Comparison of ENCODE assay signal across 8 cellular contexts in genomic region chr14:68785817-68786490, GRCh38. TPM values are rescaled to one million over a fixed set of nuclear protein-coding genes. Genes with fewer than 3 reads are reported as not detected.
A peak's percentile ranks its signal among the peaks of the same experiment; 100 is the strongest.
DNase-seq lines count a peak whose midpoint lies in the region; ATAC-seq and TF ChIP-seq lines count a peak whose summit lies in the region.

No MANE protein-coding gene starts in this region.

- peaks cover 22 to 42% (median 31%) of the 10 kb centered on the region in 3 donors for H3K36me3 Mint-ChIP-seq in CD8-positive, alpha-beta memory T cell
- peaks cover 17% of the 10 kb centered on the region for H3K36me3 Mint-ChIP-seq in T-helper 17 cell (ENCODE audit: low read depth)
- peaks cover 15 to 44% (median 29%) of the 10 kb centered on the region in 5 donors for H3K36me3 Mint-ChIP-seq in naive thymus-derived CD4-positive, alpha-beta T cell

- H3K27ac ChIP-seq in CD8-positive, alpha-beta memory T cell (ENCODE audit: low read depth, low read length) = peak overlapping the region; percentile 41
- peak overlapping the region; percentile 44 for H3K27ac ChIP-seq in naive thymus-derived CD4-positive, alpha-beta T cell (ENCODE audit: low read depth, low read length)

- H3K4me3 Mint-ChIP-seq in CD8-positive, alpha-beta memory T cell = peak overlapping the region; percentile 77 to 97 (median 87)
- peak overlapping the region; percentile 85 for H3K4me3 Mint-ChIP-seq in T-helper 17 cell
- peak overlapping the region; percentile 79 to 99 (median 84) for H3K4me3 Mint-ChIP-seq in naive thymus-derived CD4-positive, alpha-beta T cell

- intact Hi-C loops in naive thymus-derived CD4-positive, alpha-beta T cell (cut with micrococcal nuclease) = loop anchor here (1.0 to 10.0 kb wide), 7 partner anchors 53 to 501 kb away; no protein-coding TSS in a partner anchor

- peak in 4 of 5 donors; percentile 24 to 61 (median 58) for DNase-seq in CD8-positive, alpha-beta memory T cell
- DNase-seq in T-helper 17 cell (peak in 1 of 3 donors; percentile 42), epidermal melanocyte (ENCODE audit: insufficient read length, low spot score) (no peak), AG08396 (ENCODE audit: low spot score) (no peak), BE2C (no peak)
- DNase-seq in effector CD4-positive, alpha-beta T cell = peak; percentile 56
- peak in 6 of 9 donors; percentile 30 to 59 (median 44) for DNase-seq in naive thymus-derived CD4-positive, alpha-beta T cell

- peaks cover 0 to 5% of the 10 kb centered on the region in 2 donors for H3K27me3 Mint-ChIP-seq in CD8-positive, alpha-beta memory T cell
- H3K27me3 Mint-ChIP-seq in T-helper 17 cell = no peaks in the 10 kb centered on the region
- no peaks in the 10 kb centered on the region for H3K27me3 Mint-ChIP-seq in naive thymus-derived CD4-positive, alpha-beta T cell

- no peak for TF ChIP-seq CTCF in BE2C (IDR thresholded peaks at IDR 0.05; ENCODE audit: low read depth, low read length)

- H3K9me3 ChIP-seq in CD8-positive, alpha-beta memory T cell (ENCODE audit: low read length) = no peaks in the 10 kb centered on the region
- H3K9me3 ChIP-seq in T-helper 17 cell (ENCODE audit: control insufficient read depth, low read length, poor library complexity, severe bottlenecking) (no peaks in the 10 kb centered on the region), BE2C (no peaks in the 10 kb centered on the region)
- no peaks in the 10 kb centered on the region for H3K9me3 ChIP-seq in naive thymus-derived CD4-positive, alpha-beta T cell (ENCODE audit: control insufficient read depth in 2 of 3, low read length in 3 of 3)

- H3K4me1 Mint-ChIP-seq in CD8-positive, alpha-beta memory T cell = peaks cover 78 to 91% (median 88%) of the 10 kb centered on the region in 3 donors
- H3K4me1 Mint-ChIP-seq in T-helper 17 cell = peaks cover 62% of the 10 kb centered on the region
- H3K4me1 Mint-ChIP-seq in naive thymus-derived CD4-positive, alpha-beta T cell = peaks cover 57 to 90% (median 75%) of the 10 kb centered on the region in 7 donors

- H3K36me3 ChIP-seq in CD8-positive, alpha-beta memory T cell (ENCODE audit: insufficient read depth, low read length) = peaks cover 16% of the 10 kb centered on the region
- H3K36me3 ChIP-seq in naive thymus-derived CD4-positive, alpha-beta T cell (ENCODE audit: control insufficient read depth in 2 of 3, insufficient read depth in 3 of 3, low read length in 3 of 3) = peaks cover 0 to 15% (median 13%) of the 10 kb centered on the region in 3 experiments
- H3K36me3 ChIP-seq in BE2C = no peaks in the 10 kb centered on the region

- CTCF ChIA-PET in CD8-positive, alpha-beta memory T cell (lab: Charles Lee) = interaction anchor here (1.2 to 9.5 kb wide), 6 partner anchors 29 to 537 kb away, joined by 3 to 282 read pairs (median 4); no protein-coding TSS in a partner anchor
- CTCF ChIA-PET in naive thymus-derived CD4-positive, alpha-beta T cell (lab: Charles Lee) = interaction anchor here (0.6 to 12.9 kb wide), 7 partner anchors 12 to 534 kb away, joined by 3 to 219 read pairs (median 3); no protein-coding TSS in a partner anchor

- H3K4me3 ChIP-seq in CD8-positive, alpha-beta memory T cell (ENCODE audit: low read length) = no peak overlapping the region
- no peak overlapping the region for H3K4me3 ChIP-seq in naive thymus-derived CD4-positive, alpha-beta T cell (ENCODE audit: low read length)
- no peak overlapping the region for H3K4me3 ChIP-seq in BE2C (ENCODE audit: low read depth, low read length)

- no peaks in the 10 kb centered on the region for H3K27me3 ChIP-seq in CD8-positive, alpha-beta memory T cell (ENCODE audit: insufficient read depth, low read length, poor library complexity, severe bottlenecking)
- H3K27me3 ChIP-seq in naive thymus-derived CD4-positive, alpha-beta T cell (ENCODE audit: control insufficient read depth in 2 of 2, insufficient read depth in 2 of 2, low read length in 2 of 2) = no peaks in the 10 kb centered on the region
- peaks cover 15% of the 10 kb centered on the region for H3K27me3 ChIP-seq in BE2C

- H3K4me1 ChIP-seq in CD8-positive, alpha-beta memory T cell (ENCODE audit: insufficient read depth, low read length) = peaks cover 83% of the 10 kb centered on the region
- peaks cover 65 to 66% of the 10 kb centered on the region in 2 donors for H3K4me1 ChIP-seq in naive thymus-derived CD4-positive, alpha-beta T cell (ENCODE audit: control insufficient read depth in 2 of 2, insufficient read depth in 2 of 2, low read length in 2 of 2)
- no peaks in the 10 kb centered on the region for H3K4me1 ChIP-seq in BE2C

- POLR2A ChIA-PET in CD8-positive, alpha-beta memory T cell (lab: Charles Lee) = interaction anchor here (0.7 to 1.6 kb wide), 6 partner anchors 10 to 103 kb away, joined by 3 to 4 read pairs (median 3); no protein-coding TSS in a partner anchor
- POLR2A ChIA-PET in naive thymus-derived CD4-positive, alpha-beta T cell (lab: Charles Lee) = interaction anchor here (1.0 to 22.1 kb wide), 17 partner anchors 8 to 534 kb away, joined by 3 to 1273 read pairs (median 6); no protein-coding TSS in a partner anchor

- peak; percentile 18 for ATAC-seq in T-helper 17 cell
- peak; percentile 7 for ATAC-seq in naive thymus-derived CD4-positive, alpha-beta T cell
- no peak for ATAC-seq in HG02623 (IDR thresholded peaks at IDR 0.05; ENCODE audit: unreplicated experiment)

- H3K27ac Mint-ChIP-seq in CD8-positive, alpha-beta memory T cell = peak overlapping the region; percentile 91 to 100 (median 97)
- peak overlapping the region; percentile 99 for H3K27ac Mint-ChIP-seq in T-helper 17 cell
- H3K27ac Mint-ChIP-seq in naive thymus-derived CD4-positive, alpha-beta T cell = peak overlapping the region; percentile 88 to 95 (median 91)

- H3K9me3 Mint-ChIP-seq in CD8-positive, alpha-beta memory T cell = peaks cover 0 to 3% (median 0%) of the 10 kb centered on the region in 5 donors
- H3K9me3 Mint-ChIP-seq in naive thymus-derived CD4-positive, alpha-beta T cell = no peaks in the 10 kb centered on the region

RNA-seq across cellular contexts. Expression of gene ZFP36L1, which starts 6.9 kb away (rescaled TPM):
- total RNA-seq in CD8-positive, alpha-beta memory T cell = 100 to 1,000 TPM; 128 to 133 TPM
- 124 TPM for polyA plus RNA-seq in CD8-positive, alpha-beta memory T cell
- 100 to 1,000 TPM; 217 to 257 TPM for total RNA-seq in T-helper 17 cell
- total RNA-seq in naive thymus-derived CD4-positive, alpha-beta T cell = 100 to 1,000 TPM in 4 of 5 experiments, 10 to 100 TPM in 1; 82.0 to 231 (median 203) TPM
- polyA plus RNA-seq in naive thymus-derived CD4-positive, alpha-beta T cell = 100 to 1,000 TPM in 1 of 2 donors, 10 to 100 TPM in 1; 85.6 to 160 TPM
- polyA plus RNA-seq in BE2C (2012; ENCODE audit: insufficient read depth, insufficient read length, low read depth) = 0.71 TPM

Comparison
In these comparisons a context has a peak if more than half of its experiments do, and no peak if none do; other contexts are left out.
1. DNase-seq: peak in CD8-positive, alpha-beta memory T cell (4 of 5), effector CD4-positive, alpha-beta T cell (single experiment) and naive thymus-derived CD4-positive, alpha-beta T cell (6 of 9); none in epidermal melanocyte (single experiment), AG08396 (single experiment) and BE2C (single experiment).
2. Peak in every context shown above with its lines, with median percentiles within 50 percentile points of each other: H3K27ac Mint-ChIP-seq and H3K4me3 Mint-ChIP-seq.